21 cellular contexts compared by ENCODE assay signal in genomic region chr9:81719972-81720371, GRCh38. TPM values are rescaled to one million over a fixed set of nuclear protein-coding genes. Genes with fewer than 3 reads are reported as not detected.
DNase-seq lines count a peak whose midpoint lies in the region; ATAC-seq and TF ChIP-seq lines count a peak whose summit lies in the region.
"Had no signal": no experiment of that assay in that cellular context is flagged by ENCODE, and none has a peak within 500 bp of the region (broad histone marks: within the 10 kb centered on the region; RNA-seq: fewer than 3 reads in every experiment).

No MANE protein-coding gene starts in this region.

- TF ChIP-seq POLR2A in right lobe of liver (IDR thresholded peaks at IDR 0.05): no peak
- TF ChIP-seq POLR2A in Peyer's patch (IDR thresholded peaks at IDR 0.05): no peak

- H3K36me3 ChIP-seq in WERI-Rb-1: no peaks in the 10 kb centered on the region
- H3K36me3 ChIP-seq in right lobe of liver: no peaks in the 10 kb centered on the region
- H3K36me3 ChIP-seq in Peyer's patch: no peaks in the 10 kb centered on the region
- H3K36me3 ChIP-seq: BE2C had no signal

- 0 out of 2 replicates have a peak overlapping the region, but pooled peaks have one; percentile 6 for H3K4me3 ChIP-seq in WERI-Rb-1 (ENCODE audit: low read depth, low read length)
- H3K4me3 ChIP-seq in right lobe of liver: peak overlapping the region in 1 of 3 donors; percentile 5
- no peak overlapping the region for H3K4me3 ChIP-seq in Peyer's patch
- H3K4me3 ChIP-seq: GM23248, SK-N-MC had no signal

- WGBS in right lobe of liver (ENCODE audit: insufficient coverage, low coverage, low lambda C conversion rate, missing lambda C conversion rate): 38% methylated on average over 4 of the region's 4 CpGs

- peaks cover 3% of the 10 kb centered on the region for H3K9me3 ChIP-seq in WERI-Rb-1 (ENCODE audit: severe bottlenecking)
- H3K9me3 ChIP-seq in right lobe of liver: no peaks in the 10 kb centered on the region
- H3K9me3 ChIP-seq in Peyer's patch: no peaks in the 10 kb centered on the region
- H3K9me3 ChIP-seq: BE2C had no signal

- H3K27me3 ChIP-seq in WERI-Rb-1 (ENCODE audit: insufficient read depth, low read depth, severe bottlenecking) (no peaks in the 10 kb centered on the region), right lobe of liver (no peaks in the 10 kb centered on the region), Peyer's patch (no peaks in the 10 kb centered on the region)
- H3K27me3 ChIP-seq: BE2C had no signal

- intact Hi-C loops in right lobe of liver (cut with DNase I): no loop called here

- H3K27ac ChIP-seq in WERI-Rb-1: peak overlapping the region; percentile 88
- peak overlapping the region; percentile 18 to 82 (median 57) for H3K27ac ChIP-seq in right lobe of liver
- H3K27ac ChIP-seq in Peyer's patch: no peak overlapping the region
- H3K27ac ChIP-seq: 22Rv1, GM23248, KMS-11, RWPE1, SK-N-MC had no signal

- peak; percentile 28 to 40 (median 35) for ATAC-seq in right lobe of liver
- ATAC-seq in HG03095 (IDR thresholded peaks at IDR 0.05; ENCODE audit: unreplicated experiment): no peak

- DNase-seq in DMS 273 (lab: John Stamatoyannopoulos, UW; ENCODE audit: unreplicated experiment) (peak; percentile 2), DMS 273 treated with DMSO at 0.1 percent for 48 hours (lab: John Stamatoyannopoulos, UW) (no peak), WERI-Rb-1 (peak; percentile 86), right lobe of liver (no peak), Ammon's horn (ENCODE audit: low spot score) (no peak), Peyer's patch (no peak), anterior cingulate cortex (lab: John Stamatoyannopoulos, UW) (no peak)
- DNase-seq: BE2C, Calu3, DMS53, GM23248, H9, MM.1S, NCI-H2029, NCI-H774, SHP77 treated with DMSO at 0.1 percent for 48 hours had no signal

- peaks cover 0 to 17% (median 8%) of the 10 kb centered on the region in 4 donors for H3K4me1 ChIP-seq in right lobe of liver
- H3K4me1 ChIP-seq in Peyer's patch: no peaks in the 10 kb centered on the region
- H3K4me1 ChIP-seq: BE2C had no signal

- TF ChIP-seq CTCF in WERI-Rb-1 (IDR thresholded peaks at IDR 0.05; ENCODE audit: low read depth, low read length): no peak
- no peak for TF ChIP-seq CTCF in right lobe of liver (IDR thresholded peaks at IDR 0.05)
- no peak for TF ChIP-seq CTCF in Peyer's patch (IDR thresholded peaks at IDR 0.05)

RNA-seq across cellular contexts. Expression of gene TLE1, which starts 30.6 kb away (rescaled TPM):
- 10 to 100 TPM; 31.9 to 62.9 (median 58.0) TPM for total RNA-seq in right lobe of liver
- 10 to 100 TPM; 18.7 to 54.5 (median 40.2) TPM for total RNA-seq in Peyer's patch

Comparison
In these comparisons a context has a peak if more than half of its experiments do, and no peak if none do; other contexts are left out.
1. DNase-seq: peak in DMS 273 (single experiment) and WERI-Rb-1 (single experiment); none in DMS 273 treated with DMSO at 0.1 percent for 48 hours (single experiment), right lobe of liver (0 of 3), Ammon's horn (single experiment), Peyer's patch (0 of 3) and anterior cingulate cortex (0 of 58).
2. H3K27ac ChIP-seq: peak in WERI-Rb-1 (single experiment) and right lobe of liver (3 of 3); none in Peyer's patch (0 of 4).